1 cellular context compared by ENCODE assay signal in the genomic region with DNA sequence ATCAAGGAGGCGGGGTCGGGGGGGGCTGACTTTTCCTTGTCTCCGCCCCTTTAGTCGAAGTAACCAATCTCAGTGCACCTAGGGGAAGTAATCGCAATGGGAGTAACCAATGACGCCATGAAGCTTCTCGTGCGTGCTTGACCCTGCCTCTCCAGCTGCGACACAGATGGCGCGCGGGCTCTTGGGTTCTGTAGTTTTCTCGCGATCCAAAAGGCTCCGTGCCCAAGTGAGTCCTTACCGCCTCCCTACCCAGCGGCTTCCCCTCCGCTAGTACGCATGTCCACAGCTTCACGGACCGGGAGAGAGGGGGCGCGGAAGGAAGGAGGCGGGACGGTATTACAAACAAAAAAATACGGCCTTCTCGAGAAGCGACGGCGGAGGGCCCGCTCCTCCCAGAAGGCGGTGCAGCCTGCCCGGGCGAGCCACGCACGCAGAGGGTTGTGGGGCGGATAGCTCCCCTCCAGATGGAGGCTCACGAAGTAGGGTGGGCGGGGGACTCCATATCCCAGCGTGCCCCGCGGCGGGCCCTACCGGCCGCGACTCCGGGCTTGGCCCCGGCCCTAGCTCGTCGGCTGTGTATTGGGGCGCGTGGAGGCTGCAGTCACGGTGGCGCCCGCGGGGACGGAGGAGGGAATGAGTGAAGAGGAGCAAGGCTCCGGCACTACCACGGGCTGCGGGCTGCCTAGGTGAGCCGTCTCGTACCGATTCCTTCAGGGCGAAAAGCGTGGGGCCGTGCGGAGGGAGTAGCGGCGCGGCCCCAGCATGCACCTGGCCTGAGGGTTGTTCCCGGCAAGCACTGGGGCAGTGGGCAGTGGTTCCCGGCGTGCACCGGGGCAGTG.
TF ChIP-seq lines count a peak whose summit lies in the region.

A gene with protein sequence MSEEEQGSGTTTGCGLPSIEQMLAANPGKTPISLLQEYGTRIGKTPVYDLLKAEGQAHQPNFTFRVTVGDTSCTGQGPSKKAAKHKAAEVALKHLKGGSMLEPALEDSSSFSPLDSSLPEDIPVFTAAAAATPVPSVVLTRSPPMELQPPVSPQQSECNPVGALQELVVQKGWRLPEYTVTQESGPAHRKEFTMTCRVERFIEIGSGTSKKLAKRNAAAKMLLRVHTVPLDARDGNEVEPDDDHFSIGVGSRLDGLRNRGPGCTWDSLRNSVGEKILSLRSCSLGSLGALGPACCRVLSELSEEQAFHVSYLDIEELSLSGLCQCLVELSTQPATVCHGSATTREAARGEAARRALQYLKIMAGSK (plus strand): TSS at position 508 of the 839 bp plus-strand sequence. CDS start 126 bp downstream, at position 634.

TF ChIP-seq in WTC11, 78 proteins besides CTCF, POLR2A, EP300 and RAD21 (continued from another document):
- TF ChIP-seq, protein P1, sequence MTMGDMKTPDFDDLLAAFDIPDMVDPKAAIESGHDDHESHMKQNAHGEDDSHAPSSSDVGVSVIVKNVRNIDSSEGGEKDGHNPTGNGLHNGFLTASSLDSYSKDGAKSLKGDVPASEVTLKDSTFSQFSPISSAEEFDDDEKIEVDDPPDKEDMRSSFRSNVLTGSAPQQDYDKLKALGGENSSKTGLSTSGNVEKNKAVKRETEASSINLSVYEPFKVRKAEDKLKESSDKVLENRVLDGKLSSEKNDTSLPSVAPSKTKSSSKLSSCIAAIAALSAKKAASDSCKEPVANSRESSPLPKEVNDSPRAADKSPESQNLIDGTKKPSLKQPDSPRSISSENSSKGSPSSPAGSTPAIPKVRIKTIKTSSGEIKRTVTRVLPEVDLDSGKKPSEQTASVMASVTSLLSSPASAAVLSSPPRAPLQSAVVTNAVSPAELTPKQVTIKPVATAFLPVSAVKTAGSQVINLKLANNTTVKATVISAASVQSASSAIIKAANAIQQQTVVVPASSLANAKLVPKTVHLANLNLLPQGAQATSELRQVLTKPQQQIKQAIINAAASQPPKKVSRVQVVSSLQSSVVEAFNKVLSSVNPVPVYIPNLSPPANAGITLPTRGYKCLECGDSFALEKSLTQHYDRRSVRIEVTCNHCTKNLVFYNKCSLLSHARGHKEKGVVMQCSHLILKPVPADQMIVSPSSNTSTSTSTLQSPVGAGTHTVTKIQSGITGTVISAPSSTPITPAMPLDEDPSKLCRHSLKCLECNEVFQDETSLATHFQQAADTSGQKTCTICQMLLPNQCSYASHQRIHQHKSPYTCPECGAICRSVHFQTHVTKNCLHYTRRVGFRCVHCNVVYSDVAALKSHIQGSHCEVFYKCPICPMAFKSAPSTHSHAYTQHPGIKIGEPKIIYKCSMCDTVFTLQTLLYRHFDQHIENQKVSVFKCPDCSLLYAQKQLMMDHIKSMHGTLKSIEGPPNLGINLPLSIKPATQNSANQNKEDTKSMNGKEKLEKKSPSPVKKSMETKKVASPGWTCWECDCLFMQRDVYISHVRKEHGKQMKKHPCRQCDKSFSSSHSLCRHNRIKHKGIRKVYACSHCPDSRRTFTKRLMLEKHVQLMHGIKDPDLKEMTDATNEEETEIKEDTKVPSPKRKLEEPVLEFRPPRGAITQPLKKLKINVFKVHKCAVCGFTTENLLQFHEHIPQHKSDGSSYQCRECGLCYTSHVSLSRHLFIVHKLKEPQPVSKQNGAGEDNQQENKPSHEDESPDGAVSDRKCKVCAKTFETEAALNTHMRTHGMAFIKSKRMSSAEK (CRISPR knock-in tag; IDR thresholded peaks at IDR 0.05; ENCODE audit: borderline replicate concordance), result peak; percentile 94; the same call in 1 of the 2 replicates
- TF ChIP-seq NFATC4 (CRISPR knock-in tag; IDR thresholded peaks at IDR 0.05) (0 out of 2 replicates have a peak, but pooled peaks have one; percentile 20), NFYB (CRISPR knock-in tag; conservative IDR thresholded peaks at IDR 0.05; ENCODE audit: low read depth) (peak; percentile 60; the same call in 1 of the 2 replicates), SMAD3 (CRISPR knock-in tag; IDR thresholded peaks at IDR 0.05; ENCODE audit: borderline replicate concordance) (peak; percentile 34; the same call in 1 of the 2 replicates), SOX15 (CRISPR knock-in tag; IDR thresholded peaks at IDR 0.05) (no peak), RELA (CRISPR knock-in tag; IDR thresholded peaks at IDR 0.05; ENCODE audit: borderline replicate concordance) (0 out of 2 replicates have a peak, but pooled peaks have one; percentile 59), ZNF317 (CRISPR knock-in tag; IDR thresholded peaks at IDR 0.05; ENCODE audit: borderline replicate concordance, low read depth) (0 out of 2 replicates have a peak, but pooled peaks have one; percentile 9), SP1 (CRISPR knock-in tag; conservative IDR thresholded peaks at IDR 0.05) (peak; percentile 72), KAT7 (CRISPR knock-in tag; IDR thresholded peaks at IDR 0.05; ENCODE audit: borderline replicate concordance) (0 out of 2 replicates have a peak, but pooled peaks have one; percentile 60), TCF7 (CRISPR knock-in tag; IDR thresholded peaks at IDR 0.05; ENCODE audit: low read depth) (peak; percentile 81; the same call in 1 of the 2 replicates), ETV6 (CRISPR knock-in tag; IDR thresholded peaks at IDR 0.05) (peak; percentile 25; the same call in 1 of the 2 replicates), JUN (CRISPR knock-in tag; IDR thresholded peaks at IDR 0.05) (no peak), TP53 (CRISPR knock-in tag; IDR thresholded peaks at IDR 0.05) (no peak), MYBL2 (CRISPR knock-in tag; IDR thresholded peaks at IDR 0.05) (peak; percentile 53; the same call in 1 of the 2 replicates), NR2C2 (CRISPR knock-in tag; IDR thresholded peaks at IDR 0.05) (no peak)
- TF ChIP-seq, protein P2, sequence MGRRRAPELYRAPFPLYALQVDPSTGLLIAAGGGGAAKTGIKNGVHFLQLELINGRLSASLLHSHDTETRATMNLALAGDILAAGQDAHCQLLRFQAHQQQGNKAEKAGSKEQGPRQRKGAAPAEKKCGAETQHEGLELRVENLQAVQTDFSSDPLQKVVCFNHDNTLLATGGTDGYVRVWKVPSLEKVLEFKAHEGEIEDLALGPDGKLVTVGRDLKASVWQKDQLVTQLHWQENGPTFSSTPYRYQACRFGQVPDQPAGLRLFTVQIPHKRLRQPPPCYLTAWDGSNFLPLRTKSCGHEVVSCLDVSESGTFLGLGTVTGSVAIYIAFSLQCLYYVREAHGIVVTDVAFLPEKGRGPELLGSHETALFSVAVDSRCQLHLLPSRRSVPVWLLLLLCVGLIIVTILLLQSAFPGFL (CRISPR knock-in tag; IDR thresholded peaks at IDR 0.05; ENCODE audit: borderline replicate concordance), result 0 out of 2 replicates have a peak, but pooled peaks have one; percentile 48
- TF ChIP-seq, protein P3, sequence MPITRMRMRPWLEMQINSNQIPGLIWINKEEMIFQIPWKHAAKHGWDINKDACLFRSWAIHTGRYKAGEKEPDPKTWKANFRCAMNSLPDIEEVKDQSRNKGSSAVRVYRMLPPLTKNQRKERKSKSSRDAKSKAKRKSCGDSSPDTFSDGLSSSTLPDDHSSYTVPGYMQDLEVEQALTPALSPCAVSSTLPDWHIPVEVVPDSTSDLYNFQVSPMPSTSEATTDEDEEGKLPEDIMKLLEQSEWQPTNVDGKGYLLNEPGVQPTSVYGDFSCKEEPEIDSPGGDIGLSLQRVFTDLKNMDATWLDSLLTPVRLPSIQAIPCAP (CRISPR knock-in tag; IDR thresholded peaks at IDR 0.05), result peak; percentile 48; the same call in 1 of the 2 replicates
- TF ChIP-seq, protein P4, sequence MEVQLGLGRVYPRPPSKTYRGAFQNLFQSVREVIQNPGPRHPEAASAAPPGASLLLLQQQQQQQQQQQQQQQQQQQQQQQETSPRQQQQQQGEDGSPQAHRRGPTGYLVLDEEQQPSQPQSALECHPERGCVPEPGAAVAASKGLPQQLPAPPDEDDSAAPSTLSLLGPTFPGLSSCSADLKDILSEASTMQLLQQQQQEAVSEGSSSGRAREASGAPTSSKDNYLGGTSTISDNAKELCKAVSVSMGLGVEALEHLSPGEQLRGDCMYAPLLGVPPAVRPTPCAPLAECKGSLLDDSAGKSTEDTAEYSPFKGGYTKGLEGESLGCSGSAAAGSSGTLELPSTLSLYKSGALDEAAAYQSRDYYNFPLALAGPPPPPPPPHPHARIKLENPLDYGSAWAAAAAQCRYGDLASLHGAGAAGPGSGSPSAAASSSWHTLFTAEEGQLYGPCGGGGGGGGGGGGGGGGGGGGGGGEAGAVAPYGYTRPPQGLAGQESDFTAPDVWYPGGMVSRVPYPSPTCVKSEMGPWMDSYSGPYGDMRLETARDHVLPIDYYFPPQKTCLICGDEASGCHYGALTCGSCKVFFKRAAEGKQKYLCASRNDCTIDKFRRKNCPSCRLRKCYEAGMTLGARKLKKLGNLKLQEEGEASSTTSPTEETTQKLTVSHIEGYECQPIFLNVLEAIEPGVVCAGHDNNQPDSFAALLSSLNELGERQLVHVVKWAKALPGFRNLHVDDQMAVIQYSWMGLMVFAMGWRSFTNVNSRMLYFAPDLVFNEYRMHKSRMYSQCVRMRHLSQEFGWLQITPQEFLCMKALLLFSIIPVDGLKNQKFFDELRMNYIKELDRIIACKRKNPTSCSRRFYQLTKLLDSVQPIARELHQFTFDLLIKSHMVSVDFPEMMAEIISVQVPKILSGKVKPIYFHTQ (CRISPR knock-in tag; IDR thresholded peaks at IDR 0.05), result peak; percentile 61; the same call in 1 of the 2 replicates
- TF ChIP-seq, protein P5, sequence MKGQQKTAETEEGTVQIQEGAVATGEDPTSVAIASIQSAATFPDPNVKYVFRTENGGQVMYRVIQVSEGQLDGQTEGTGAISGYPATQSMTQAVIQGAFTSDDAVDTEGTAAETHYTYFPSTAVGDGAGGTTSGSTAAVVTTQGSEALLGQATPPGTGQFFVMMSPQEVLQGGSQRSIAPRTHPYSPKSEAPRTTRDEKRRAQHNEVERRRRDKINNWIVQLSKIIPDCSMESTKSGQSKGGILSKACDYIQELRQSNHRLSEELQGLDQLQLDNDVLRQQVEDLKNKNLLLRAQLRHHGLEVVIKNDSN (CRISPR knock-in tag; IDR thresholded peaks at IDR 0.05), result 0 out of 2 replicates have a peak, but pooled peaks have one; percentile 48
- TF ChIP-seq, protein P6, sequence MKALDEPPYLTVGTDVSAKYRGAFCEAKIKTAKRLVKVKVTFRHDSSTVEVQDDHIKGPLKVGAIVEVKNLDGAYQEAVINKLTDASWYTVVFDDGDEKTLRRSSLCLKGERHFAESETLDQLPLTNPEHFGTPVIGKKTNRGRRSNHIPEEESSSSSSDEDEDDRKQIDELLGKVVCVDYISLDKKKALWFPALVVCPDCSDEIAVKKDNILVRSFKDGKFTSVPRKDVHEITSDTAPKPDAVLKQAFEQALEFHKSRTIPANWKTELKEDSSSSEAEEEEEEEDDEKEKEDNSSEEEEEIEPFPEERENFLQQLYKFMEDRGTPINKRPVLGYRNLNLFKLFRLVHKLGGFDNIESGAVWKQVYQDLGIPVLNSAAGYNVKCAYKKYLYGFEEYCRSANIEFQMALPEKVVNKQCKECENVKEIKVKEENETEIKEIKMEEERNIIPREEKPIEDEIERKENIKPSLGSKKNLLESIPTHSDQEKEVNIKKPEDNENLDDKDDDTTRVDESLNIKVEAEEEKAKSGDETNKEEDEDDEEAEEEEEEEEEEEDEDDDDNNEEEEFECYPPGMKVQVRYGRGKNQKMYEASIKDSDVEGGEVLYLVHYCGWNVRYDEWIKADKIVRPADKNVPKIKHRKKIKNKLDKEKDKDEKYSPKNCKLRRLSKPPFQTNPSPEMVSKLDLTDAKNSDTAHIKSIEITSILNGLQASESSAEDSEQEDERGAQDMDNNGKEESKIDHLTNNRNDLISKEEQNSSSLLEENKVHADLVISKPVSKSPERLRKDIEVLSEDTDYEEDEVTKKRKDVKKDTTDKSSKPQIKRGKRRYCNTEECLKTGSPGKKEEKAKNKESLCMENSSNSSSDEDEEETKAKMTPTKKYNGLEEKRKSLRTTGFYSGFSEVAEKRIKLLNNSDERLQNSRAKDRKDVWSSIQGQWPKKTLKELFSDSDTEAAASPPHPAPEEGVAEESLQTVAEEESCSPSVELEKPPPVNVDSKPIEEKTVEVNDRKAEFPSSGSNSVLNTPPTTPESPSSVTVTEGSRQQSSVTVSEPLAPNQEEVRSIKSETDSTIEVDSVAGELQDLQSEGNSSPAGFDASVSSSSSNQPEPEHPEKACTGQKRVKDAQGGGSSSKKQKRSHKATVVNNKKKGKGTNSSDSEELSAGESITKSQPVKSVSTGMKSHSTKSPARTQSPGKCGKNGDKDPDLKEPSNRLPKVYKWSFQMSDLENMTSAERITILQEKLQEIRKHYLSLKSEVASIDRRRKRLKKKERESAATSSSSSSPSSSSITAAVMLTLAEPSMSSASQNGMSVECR (CRISPR knock-in tag; IDR thresholded peaks at IDR 0.05; ENCODE audit: borderline replicate concordance), result peak; percentile 65; the same call in 1 of the 2 replicates
- TF ChIP-seq, protein P7, sequence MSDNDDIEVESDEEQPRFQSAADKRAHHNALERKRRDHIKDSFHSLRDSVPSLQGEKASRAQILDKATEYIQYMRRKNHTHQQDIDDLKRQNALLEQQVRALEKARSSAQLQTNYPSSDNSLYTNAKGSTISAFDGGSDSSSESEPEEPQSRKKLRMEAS (CRISPR knock-in tag; IDR thresholded peaks at IDR 0.05), result peak; percentile 95
- TF ChIP-seq, protein P8, sequence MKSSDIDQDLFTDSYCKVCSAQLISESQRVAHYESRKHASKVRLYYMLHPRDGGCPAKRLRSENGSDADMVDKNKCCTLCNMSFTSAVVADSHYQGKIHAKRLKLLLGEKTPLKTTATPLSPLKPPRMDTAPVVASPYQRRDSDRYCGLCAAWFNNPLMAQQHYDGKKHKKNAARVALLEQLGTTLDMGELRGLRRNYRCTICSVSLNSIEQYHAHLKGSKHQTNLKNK (CRISPR knock-in tag; IDR thresholded peaks at IDR 0.05), result no peak
- TF ChIP-seq, protein P9, sequence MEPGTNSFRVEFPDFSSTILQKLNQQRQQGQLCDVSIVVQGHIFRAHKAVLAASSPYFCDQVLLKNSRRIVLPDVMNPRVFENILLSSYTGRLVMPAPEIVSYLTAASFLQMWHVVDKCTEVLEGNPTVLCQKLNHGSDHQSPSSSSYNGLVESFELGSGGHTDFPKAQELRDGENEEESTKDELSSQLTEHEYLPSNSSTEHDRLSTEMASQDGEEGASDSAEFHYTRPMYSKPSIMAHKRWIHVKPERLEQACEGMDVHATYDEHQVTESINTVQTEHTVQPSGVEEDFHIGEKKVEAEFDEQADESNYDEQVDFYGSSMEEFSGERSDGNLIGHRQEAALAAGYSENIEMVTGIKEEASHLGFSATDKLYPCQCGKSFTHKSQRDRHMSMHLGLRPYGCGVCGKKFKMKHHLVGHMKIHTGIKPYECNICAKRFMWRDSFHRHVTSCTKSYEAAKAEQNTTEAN (CRISPR knock-in tag; IDR thresholded peaks at IDR 0.05), result 0 out of 2 replicates have a peak, but pooled peaks have one; percentile 22
- TF ChIP-seq, protein P10, sequence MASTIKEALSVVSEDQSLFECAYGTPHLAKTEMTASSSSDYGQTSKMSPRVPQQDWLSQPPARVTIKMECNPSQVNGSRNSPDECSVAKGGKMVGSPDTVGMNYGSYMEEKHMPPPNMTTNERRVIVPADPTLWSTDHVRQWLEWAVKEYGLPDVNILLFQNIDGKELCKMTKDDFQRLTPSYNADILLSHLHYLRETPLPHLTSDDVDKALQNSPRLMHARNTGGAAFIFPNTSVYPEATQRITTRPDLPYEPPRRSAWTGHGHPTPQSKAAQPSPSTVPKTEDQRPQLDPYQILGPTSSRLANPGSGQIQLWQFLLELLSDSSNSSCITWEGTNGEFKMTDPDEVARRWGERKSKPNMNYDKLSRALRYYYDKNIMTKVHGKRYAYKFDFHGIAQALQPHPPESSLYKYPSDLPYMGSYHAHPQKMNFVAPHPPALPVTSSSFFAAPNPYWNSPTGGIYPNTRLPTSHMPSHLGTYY (CRISPR knock-in tag; IDR thresholded peaks at IDR 0.05), result no peak
